20 cellular contexts compared by ENCODE assay signal in genomic region chr2:239858179-239858578, GRCh38.
DNase-seq lines count a peak whose midpoint lies in the region; ATAC-seq and TF ChIP-seq lines count a peak whose summit lies in the region.
"Had no signal": no experiment of that assay in that cellular context is flagged by ENCODE, and none has a peak within 500 bp of the region (broad histone marks: within the 10 kb centered on the region; RNA-seq: fewer than 3 reads in every experiment).

No MANE protein-coding gene starts in this region.

- H3K4me3 Mint-ChIP-seq in activated CD8-positive, alpha-beta memory T cell treated with anti-CD3 and anti-CD28 coated beads, Interleukin-2, amount 10 ng/mL, durations not matched to agents 7 days and 5 days = no peak overlapping the region
- peak overlapping the region; percentile 7 for H3K4me3 Mint-ChIP-seq in type B pancreatic cell
- H3K4me3 Mint-ChIP-seq: memory B cell; nephron; stimulated activated memory B cell treated with anti-CD40 and anti-IgM and Interleukin-4, amounts not matched to agents 10 μg/mL and 1 μg/mL and 100 μg/mL, for 72 hours; T-helper 17 cell had no signal

- H3K4me1 Mint-ChIP-seq in activated CD8-positive, alpha-beta memory T cell treated with anti-CD3 and anti-CD28 coated beads, Interleukin-2, amount 10 ng/mL, durations not matched to agents 7 days and 5 days = peaks cover 2% of the 10 kb centered on the region
- peaks cover 7% of the 10 kb centered on the region for H3K4me1 Mint-ChIP-seq in type B pancreatic cell (ENCODE audit: unreplicated experiment)
- H3K4me1 Mint-ChIP-seq: memory B cell; nephron; stimulated activated memory B cell treated with anti-CD40 and anti-IgM and Interleukin-4, amounts not matched to agents 10 μg/mL and 1 μg/mL and 100 μg/mL, for 72 hours had no signal

- no peaks in the 10 kb centered on the region for H3K9me3 Mint-ChIP-seq in activated CD8-positive, alpha-beta memory T cell treated with anti-CD3 and anti-CD28 coated beads, Interleukin-2, amount 10 ng/mL, durations not matched to agents 7 days and 5 days (ENCODE audit: low read depth)
- no peaks in the 10 kb centered on the region for H3K9me3 Mint-ChIP-seq in type B pancreatic cell
- H3K9me3 Mint-ChIP-seq: activated T-helper 2 cell treated with anti-CD3 and anti-CD28 coated beads, Interferon-gamma antibody, Interleukin-2, Interleukin-4, amounts not matched to agents 10 μg/mL and 5 μg/mL and 100 μg/mL, durations not matched to agents 14 hours and 24 hours and 36 hours; memory B cell; stimulated activated memory B cell treated with anti-CD40 and anti-IgM and Interleukin-4, amounts not matched to agents 10 μg/mL and 1 μg/mL and 100 μg/mL, for 72 hours had no signal

- no peak for TF ChIP-seq CTCF in type B pancreatic cell (conservative IDR thresholded peaks at IDR 0.05)

- CTCF ChIA-PET in activated CD8-positive, alpha-beta memory T cell treated with anti-CD3 and anti-CD28 coated beads, Interleukin-2, amount 10 ng/mL, durations not matched to agents 7 days and 5 days (lab: Charles Lee) = no interaction called here

- no peaks in the 10 kb centered on the region for H3K36me3 Mint-ChIP-seq in activated CD8-positive, alpha-beta memory T cell treated with anti-CD3 and anti-CD28 coated beads, Interleukin-2, amount 10 ng/mL, durations not matched to agents 7 days and 5 days
- no peaks in the 10 kb centered on the region for H3K36me3 Mint-ChIP-seq in type B pancreatic cell
- H3K36me3 Mint-ChIP-seq: CD14-positive monocyte; memory B cell; stimulated activated memory B cell treated with anti-CD40 and anti-IgM and Interleukin-4, amounts not matched to agents 10 μg/mL and 1 μg/mL and 100 μg/mL, for 72 hours had no signal

- H3K27me3 Mint-ChIP-seq in activated CD8-positive, alpha-beta memory T cell treated with anti-CD3 and anti-CD28 coated beads, Interleukin-2, amount 10 ng/mL, durations not matched to agents 7 days and 5 days = peaks cover 28% of the 10 kb centered on the region
- peaks cover 17% of the 10 kb centered on the region for H3K27me3 Mint-ChIP-seq in type B pancreatic cell

- H3K27ac Mint-ChIP-seq in activated CD8-positive, alpha-beta memory T cell treated with anti-CD3 and anti-CD28 coated beads, Interleukin-2, amount 10 ng/mL, durations not matched to agents 7 days and 5 days = no peak overlapping the region
- no peak overlapping the region for H3K27ac Mint-ChIP-seq in type B pancreatic cell
- H3K27ac Mint-ChIP-seq: activated T-helper 2 cell treated with anti-CD3 and anti-CD28 coated beads, Interferon-gamma antibody, Interleukin-2, Interleukin-4, amounts not matched to agents 10 μg/mL and 5 μg/mL and 100 μg/mL, durations not matched to agents 14 hours and 24 hours and 36 hours; memory B cell; nephron; stimulated activated memory B cell treated with anti-CD40 and anti-IgM and Interleukin-4, amounts not matched to agents 10 μg/mL and 1 μg/mL and 100 μg/mL, for 72 hours; T-helper 17 cell had no signal

- peak; percentile 8 for DNase-seq in activated CD8-positive, alpha-beta memory T cell treated with anti-CD3 and anti-CD28 coated beads, Interleukin-2, amount 50 U/mL, for 48 hours
- no peak for DNase-seq in activated CD8-positive, alpha-beta memory T cell treated with anti-CD3 and anti-CD28 coated beads, Interleukin-2, amount 10 ng/mL, durations not matched to agents 7 days and 5 days
- DNase-seq in dermis blood vessel endothelial cell (peak; percentile 75), left lobe of liver (ENCODE audit: low spot score) (peak; percentile 22), type B pancreatic cell (ENCODE audit: extremely low spot score, unreplicated experiment) (peak; percentile 22)
- no peak for DNase-seq in stimulated activated CD4-positive, alpha-beta T cell treated with anti-CD3 and anti-CD28 coated beads, Interleukin-4, amount 100 ng/mL, for 24 hours
- DNase-seq: activated CD4-positive, alpha-beta T cell treated with anti-CD3 and anti-CD28 coated beads for 1 hour; DMS53; esophagus squamous epithelium; NCI-H1930; OCI-M1; T-helper 17 cell; tibial artery had no signal

- no peak for ATAC-seq in activated CD8-positive, alpha-beta memory T cell treated with anti-CD3 and anti-CD28 coated beads, Interleukin-2, amount 10 ng/mL, durations not matched to agents 7 days and 5 days
- ATAC-seq in left lobe of liver (peak; percentile 30), HG02610 (IDR thresholded peaks at IDR 0.05; ENCODE audit: unreplicated experiment) (no peak), HG03108 (IDR thresholded peaks at IDR 0.05; ENCODE audit: unreplicated experiment) (no peak)
- ATAC-seq: stimulated activated memory B cell treated with anti-CD40 and anti-IgM and Interleukin-4, amounts not matched to agents 10 μg/mL and 1 μg/mL and 100 μg/mL, for 72 hours; T-helper 17 cell had no signal

Comparison
In these comparisons a context has a peak if more than half of its experiments do, and no peak if none do; other contexts are left out.
1. DNase-seq: peak in activated CD8-positive, alpha-beta memory T cell treated with anti-CD3 and anti-CD28 coated beads, Interleukin-2, amount 50 U/mL, for 48 hours (single experiment), dermis blood vessel endothelial cell (single experiment), left lobe of liver (single experiment) and type B pancreatic cell (single experiment); none in activated CD8-positive, alpha-beta memory T cell treated with anti-CD3 and anti-CD28 coated beads, Interleukin-2, amount 10 ng/mL, durations not matched to agents 7 days and 5 days (single experiment) and stimulated activated CD4-positive, alpha-beta T cell treated with anti-CD3 and anti-CD28 coated beads, Interleukin-4, amount 100 ng/mL, for 24 hours (single experiment).